ENCODE assay signal across 17 cellular contexts in the genomic region with DNA sequence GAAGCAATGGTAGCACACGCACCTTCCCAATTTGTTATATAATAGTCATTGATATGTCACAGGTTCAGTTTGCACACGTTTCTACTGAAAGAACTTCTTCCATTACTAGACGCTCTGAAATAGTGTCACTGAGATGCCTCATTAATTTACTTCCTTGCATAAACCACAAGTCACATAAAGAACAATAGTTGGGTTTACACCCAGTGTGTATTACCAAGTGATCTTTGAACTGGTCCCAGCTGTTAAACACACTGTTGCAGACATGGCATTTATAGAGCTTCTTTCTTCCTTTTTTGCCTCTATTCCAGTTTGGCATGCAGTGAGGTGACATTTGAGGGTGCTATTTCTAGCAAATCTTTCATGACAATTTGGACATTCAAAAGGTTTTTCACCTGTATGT.
DNase-seq lines count a peak whose midpoint lies in the region; ATAC-seq, FAIRE-seq and TF ChIP-seq lines count a peak whose summit lies in the region.
"Had no signal": no experiment of that assay in that cellular context is flagged by ENCODE, and none has a peak within 500 bp of the region (broad histone marks: within the 10 kb centered on the region; RNA-seq: fewer than 3 reads in every experiment).

No MANE protein-coding gene starts in this region.

- TF ChIP-seq CTCF in D721Med (IDR thresholded peaks at IDR 0.05; ENCODE audit: insufficient read depth, missing control alignments), result no peak

- H3K36me3 Mint-ChIP-seq in activated CD8-positive, alpha-beta memory T cell treated with anti-CD3 and anti-CD28 coated beads, Interleukin-2, amount 10 ng/mL, durations not matched to agents 7 days and 5 days, result no peaks in the 10 kb centered on the region
- H3K36me3 Mint-ChIP-seq: CD4-positive, CD25-positive, alpha-beta regulatory T cell; CD8-positive, alpha-beta memory T cell; IgD-negative memory B cell had no signal

- DNase-seq in HT-29 (ENCODE audit: low spot score) (peak; percentile 14), NCI-H69 (lab: John Stamatoyannopoulos, UW) (peak; percentile 24), left kidney (ENCODE audit: low read depth, low spot score) (peak; percentile 4), D721Med (ENCODE audit: insufficient read length, low spot score) (no peak)
- DNase-seq in activated CD8-positive, alpha-beta memory T cell treated with anti-CD3 and anti-CD28 coated beads, Interleukin-2, amount 10 ng/mL, durations not matched to agents 7 days and 5 days, result no peak
- DNase-seq: BE2C; C1 segment of cervical spinal cord; CD4-positive, CD25-positive, alpha-beta regulatory T cell; CD8-positive, alpha-beta memory T cell; COR-L47; HCEC 1CT; KG1 had no signal

- peaks cover 4% of the 10 kb centered on the region for H3K9me3 Mint-ChIP-seq in activated CD8-positive, alpha-beta memory T cell treated with anti-CD3 and anti-CD28 coated beads, Interleukin-2, amount 10 ng/mL, durations not matched to agents 7 days and 5 days (ENCODE audit: low read depth)

- FAIRE-seq in D721Med (lab: Jason Lieb, UNC), result no peak
- FAIRE-seq: G401.6, H1, HTR-8/SVneo had no signal

- CTCF ChIA-PET in activated CD8-positive, alpha-beta memory T cell treated with anti-CD3 and anti-CD28 coated beads, Interleukin-2, amount 10 ng/mL, durations not matched to agents 7 days and 5 days (lab: Charles Lee), result no interaction called here

- no peak overlapping the region for H3K4me3 Mint-ChIP-seq in activated CD8-positive, alpha-beta memory T cell treated with anti-CD3 and anti-CD28 coated beads, Interleukin-2, amount 10 ng/mL, durations not matched to agents 7 days and 5 days
- H3K4me3 Mint-ChIP-seq: CD4-positive, CD25-positive, alpha-beta regulatory T cell; CD8-positive, alpha-beta memory T cell; IgD-negative memory B cell had no signal

- ATAC-seq in HG03439 (IDR thresholded peaks at IDR 0.05; ENCODE audit: unreplicated experiment), result no peak
- ATAC-seq in activated CD8-positive, alpha-beta memory T cell treated with anti-CD3 and anti-CD28 coated beads, Interleukin-2, amount 10 ng/mL, durations not matched to agents 7 days and 5 days, result no peak

- no peaks in the 10 kb centered on the region for H3K4me1 Mint-ChIP-seq in activated CD8-positive, alpha-beta memory T cell treated with anti-CD3 and anti-CD28 coated beads, Interleukin-2, amount 10 ng/mL, durations not matched to agents 7 days and 5 days
- H3K4me1 Mint-ChIP-seq: CD4-positive, CD25-positive, alpha-beta regulatory T cell; CD8-positive, alpha-beta memory T cell; IgD-negative memory B cell had no signal

- no peaks in the 10 kb centered on the region for H3K27me3 Mint-ChIP-seq in activated CD8-positive, alpha-beta memory T cell treated with anti-CD3 and anti-CD28 coated beads, Interleukin-2, amount 10 ng/mL, durations not matched to agents 7 days and 5 days
- H3K27me3 Mint-ChIP-seq: CD4-positive, CD25-positive, alpha-beta regulatory T cell; IgD-negative memory B cell had no signal

- no peak overlapping the region for H3K27ac Mint-ChIP-seq in activated CD8-positive, alpha-beta memory T cell treated with anti-CD3 and anti-CD28 coated beads, Interleukin-2, amount 10 ng/mL, durations not matched to agents 7 days and 5 days
- H3K27ac Mint-ChIP-seq: CD4-positive, CD25-positive, alpha-beta regulatory T cell; CD8-positive, alpha-beta memory T cell; IgD-negative memory B cell had no signal

Comparison
In these comparisons a context has a peak if more than half of its experiments do, and no peak if none do; other contexts are left out.
1. DNase-seq: peak in HT-29 (single experiment), NCI-H69 (single experiment) and left kidney (single experiment); none in D721Med (single experiment) and activated CD8-positive, alpha-beta memory T cell treated with anti-CD3 and anti-CD28 coated beads, Interleukin-2, amount 10 ng/mL, durations not matched to agents 7 days and 5 days (single experiment).